8 cellular contexts compared by ENCODE assay signal in the genomic region with DNA sequence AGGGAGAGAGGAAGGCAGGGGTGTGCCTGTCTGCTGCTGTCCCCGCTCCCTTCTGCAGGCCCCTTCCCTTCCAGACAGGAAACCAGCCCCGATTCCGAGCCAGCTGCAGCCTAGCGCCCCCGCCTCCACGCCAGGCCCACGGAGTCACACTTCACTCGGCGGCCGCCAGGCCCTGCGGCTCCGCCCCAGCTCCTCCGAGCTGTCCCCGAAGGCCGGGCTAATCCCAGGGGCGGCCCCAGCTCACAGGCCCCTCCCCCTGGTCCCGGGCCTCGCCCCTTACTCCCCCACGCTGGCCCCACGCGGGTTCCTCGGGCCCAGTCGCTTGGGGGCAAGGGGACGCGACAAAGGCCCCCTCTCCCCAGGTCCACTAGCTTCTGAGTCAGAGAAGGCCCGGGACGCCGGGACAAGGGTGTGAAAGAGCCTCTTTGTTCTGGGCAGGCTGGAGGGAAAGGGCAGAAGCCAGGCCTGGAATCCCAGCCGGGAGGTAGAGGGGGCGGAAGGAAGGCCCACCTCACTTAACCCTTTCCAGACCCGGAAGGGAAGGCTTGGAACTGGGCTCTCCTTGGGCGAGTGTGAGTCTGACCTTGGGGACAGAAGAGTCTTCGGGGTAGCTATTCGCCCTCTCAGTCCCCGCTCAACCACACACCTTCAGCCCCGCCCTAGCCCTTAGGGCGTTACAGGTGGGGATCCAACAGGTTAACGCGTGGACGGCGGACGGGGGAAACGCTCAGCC. TPM values are rescaled to one million over a fixed set of nuclear protein-coding genes. Genes with fewer than 3 reads are reported as not detected.
DNase-seq lines count a peak whose midpoint lies in the region; ATAC-seq and TF ChIP-seq lines count a peak whose summit lies in the region.

No MANE protein-coding gene starts in this region.

- H3K27me3 Mint-ChIP-seq in activated naive CD8-positive, alpha-beta T cell, result peaks cover 18% of the 10 kb centered on the region

- no peaks in the 10 kb centered on the region for H3K9me2 ChIP-seq in OCI-LY1 (ENCODE audit: low read depth, low read length)

- H3K36me3 Mint-ChIP-seq in activated naive CD8-positive, alpha-beta T cell, result no peaks in the 10 kb centered on the region

- no peaks in the 10 kb centered on the region for H3K36me3 ChIP-seq in OCI-LY1 (ENCODE audit: insufficient read depth, low read length)

- peak; percentile 85 for ATAC-seq in GM21381 (IDR thresholded peaks at IDR 0.05; ENCODE audit: unreplicated experiment)

- intact Hi-C loops in head of caudate nucleus (cut with DNase I), result loop anchor here (2.0 kb wide), 1 partner anchor 14 kb away; the partner anchor contains the start of gene INO80B

- no peaks in the 10 kb centered on the region for H3K9me3 Mint-ChIP-seq in activated naive CD8-positive, alpha-beta T cell (ENCODE audit: low read depth)

- H3K9ac ChIP-seq in OCI-LY1 (ENCODE audit: low read length), result no peak overlapping the region

- no peaks in the 10 kb centered on the region for H3K9me3 ChIP-seq in OCI-LY1 (ENCODE audit: low read length)

- DNase-seq in EL (peak; percentile 81), HK-2 (ENCODE audit: unreplicated experiment) (peak; percentile 88), head of caudate nucleus (peak; percentile 76 to 97 (median 92)), occipital lobe (lab: John Stamatoyannopoulos, UW) (peak; percentile 88), NCI-H187 treated with DMSO at 0.1 percent for 48 hours (lab: John Stamatoyannopoulos, UW) (no peak)

- no peak overlapping the region for H3K27ac Mint-ChIP-seq in activated naive CD8-positive, alpha-beta T cell

- H3K27me3 ChIP-seq in OCI-LY1 (ENCODE audit: insufficient read depth, low read length), result peaks cover 12% of the 10 kb centered on the region; the same call in 1 of the 2 replicates

- no peak; the same call in 1 of the 2 replicates for TF ChIP-seq CTCF in OCI-LY1 (IDR thresholded peaks at IDR 0.05; ENCODE audit: low read length)

- H3K4me3 ChIP-seq in OCI-LY1 (ENCODE audit: low read depth, low read length, poor library complexity, severe bottlenecking), result no peak overlapping the region

- no peak overlapping the region for H2AFZ ChIP-seq in OCI-LY1 (ENCODE audit: low read length)

- no peaks in the 10 kb centered on the region for H3F3A ChIP-seq in OCI-LY1 (ENCODE audit: insufficient read depth, low read length)

- peak overlapping the region; percentile 25; the same call in 1 of the 2 replicates for H3K4me2 ChIP-seq in OCI-LY1 (ENCODE audit: low read length)

- H3K4me1 Mint-ChIP-seq in activated naive CD8-positive, alpha-beta T cell (ENCODE audit: low read depth), result peaks cover 10% of the 10 kb centered on the region

- no peaks in the 10 kb centered on the region for H3K79me2 ChIP-seq in OCI-LY1 (ENCODE audit: insufficient read depth, low read length)

- peaks cover 25% of the 10 kb centered on the region for H3K4me1 ChIP-seq in OCI-LY1 (ENCODE audit: insufficient read depth, low read length, severe bottlenecking)

- no peak overlapping the region for H3K27ac ChIP-seq in OCI-LY1 (ENCODE audit: low read depth, low read length, poor library complexity, severe bottlenecking)

- H4K20me1 ChIP-seq in OCI-LY1 (ENCODE audit: insufficient read depth, low read length), result no peaks in the 10 kb centered on the region

- H3K4me3 Mint-ChIP-seq in activated naive CD8-positive, alpha-beta T cell, result peak overlapping the region; percentile 69

RNA-seq across cellular contexts. Expression of gene RTKN, which starts 1.2 kb away (rescaled TPM):
- total RNA-seq in occipital lobe, result 6.7 TPM

RNA-seq across cellular contexts. Expression of gene INO80B, which starts 14.3 kb away (rescaled TPM):
- total RNA-seq in occipital lobe, result 15.3 TPM

RNA-seq across cellular contexts. Expression of gene WBP1, which starts 17.7 kb away (rescaled TPM):
- 23.6 TPM for total RNA-seq in occipital lobe

RNA-seq across cellular contexts. Expression of gene WDR54, which starts 19.0 kb away (rescaled TPM):
- total RNA-seq in occipital lobe, result 30.7 TPM

RNA-seq across cellular contexts. Expression of gene C2orf81, which starts 19.1 kb away (rescaled TPM):
- 0.62 TPM for total RNA-seq in occipital lobe
